Comparison of ENCODE assay signal across 14 cellular contexts in the genomic region with DNA sequence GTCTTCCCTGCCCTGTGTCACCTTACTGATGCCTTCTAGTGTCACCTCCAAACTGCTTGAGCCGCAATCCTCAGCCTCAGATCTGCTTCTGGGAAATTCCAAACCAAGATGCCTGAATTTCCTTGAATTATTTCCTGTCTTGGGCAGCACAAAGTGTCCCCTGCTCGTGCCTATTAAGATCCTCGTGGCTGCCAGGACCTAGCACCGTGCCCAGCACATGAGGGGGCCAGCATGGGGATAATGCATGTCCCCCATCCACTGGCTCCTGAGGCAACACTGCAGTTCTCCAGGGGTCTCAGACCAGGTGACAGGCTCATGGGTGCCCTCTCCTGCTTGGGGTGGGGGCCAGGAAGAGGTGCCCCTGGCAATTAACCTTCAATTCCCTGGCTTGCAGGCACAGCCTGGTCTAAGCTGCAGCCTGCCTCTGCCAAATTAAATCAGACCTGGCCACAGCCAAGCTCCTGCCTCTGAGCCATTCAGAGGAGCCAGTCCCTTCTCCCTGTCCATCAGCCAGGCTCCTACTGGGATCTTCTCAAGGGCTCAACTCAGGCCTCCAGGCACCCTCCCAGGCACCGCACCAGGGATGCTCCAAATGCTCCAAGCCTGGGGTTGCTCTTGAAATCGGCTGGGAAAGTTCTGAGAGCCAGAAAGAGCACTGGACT.
"Had no signal": no experiment of that assay in that cellular context is flagged by ENCODE, and none has a peak within 500 bp of the region (broad histone marks: within the 10 kb centered on the region; RNA-seq: fewer than 3 reads in every experiment).

No MANE protein-coding gene starts in this region.

- ATAC-seq: gastroesophageal sphincter; stimulated activated naive CD8-positive, alpha-beta T cell treated with anti-CD3 and anti-CD28 coated beads, Interleukin-15, Interleukin-2, amounts not matched to agents 100 U/mL and 50 U/mL, for 24 hours had no signal

- H3K9me3 Mint-ChIP-seq: activated T-cell treated with anti-CD3 and anti-CD28 coated beads, Interleukin-2, amount 50 U/mL, for 24 hours had no signal

- DNase-seq: activated CD4-positive, alpha-beta T cell treated with anti-CD3 and anti-CD28 coated beads, Interleukin-2, amount 50 U/mL, for 1 hour; activated effector memory CD4-positive, alpha-beta T cell treated with Interleukin-2 at 50 U/mL for 16 hours; activated T-cell treated with anti-CD3 and anti-CD28 coated beads, Interleukin-2, amount 50 U/mL, for 24 hours; cortex of kidney; effector memory CD4-positive, alpha-beta T cell; kidney; stimulated activated CD4-positive, alpha-beta T cell treated with anti-CD3 and anti-CD28 coated beads, Interleukin-4, amount 100 ng/mL, for 1 hour; stimulated activated CD8-positive, alpha-beta memory T cell treated with anti-CD3 and anti-CD28 coated beads, Interleukin-4, amount 100 ng/mL, for 48 hours; stimulated activated naive CD8-positive, alpha-beta T cell treated with anti-CD3 and anti-CD28 coated beads, Interleukin-15, Interleukin-2, amounts not matched to agents 100 U/mL and 50 U/mL, for 24 hours; testis had no signal

- H3K4me3 Mint-ChIP-seq: activated naive CD8-positive, alpha-beta T cell; activated T-cell treated with anti-CD3 and anti-CD28 coated beads, Interleukin-2, amount 50 U/mL, for 24 hours had no signal

- H3K4me3 ChIP-seq: breast epithelium, gastroesophageal sphincter, testis had no signal

- H3K36me3 ChIP-seq: breast epithelium, gastroesophageal sphincter had no signal

- H3K79me2 ChIP-seq: parathyroid adenoma had no signal

- H3K36me3 Mint-ChIP-seq: activated naive CD8-positive, alpha-beta T cell had no signal

- H2AFZ ChIP-seq: parathyroid adenoma had no signal

- H3K27me3 Mint-ChIP-seq: activated naive CD8-positive, alpha-beta T cell; activated T-cell treated with anti-CD3 and anti-CD28 coated beads, Interleukin-2, amount 50 U/mL, for 24 hours had no signal

- H3K27ac Mint-ChIP-seq: activated naive CD8-positive, alpha-beta T cell; activated T-cell treated with anti-CD3 and anti-CD28 coated beads, Interleukin-2, amount 50 U/mL, for 24 hours had no signal

- H3K27me3 ChIP-seq: breast epithelium, gastroesophageal sphincter, testis had no signal

- H3K27ac ChIP-seq: breast epithelium, parathyroid adenoma, testis had no signal

- H3K9ac ChIP-seq: parathyroid adenoma had no signal

- H3K9me3 ChIP-seq: breast epithelium, gastroesophageal sphincter, testis had no signal

- H3K4me1 ChIP-seq: parathyroid adenoma had no signal
